33 cellular contexts compared by ENCODE assay signal in the genomic region with DNA sequence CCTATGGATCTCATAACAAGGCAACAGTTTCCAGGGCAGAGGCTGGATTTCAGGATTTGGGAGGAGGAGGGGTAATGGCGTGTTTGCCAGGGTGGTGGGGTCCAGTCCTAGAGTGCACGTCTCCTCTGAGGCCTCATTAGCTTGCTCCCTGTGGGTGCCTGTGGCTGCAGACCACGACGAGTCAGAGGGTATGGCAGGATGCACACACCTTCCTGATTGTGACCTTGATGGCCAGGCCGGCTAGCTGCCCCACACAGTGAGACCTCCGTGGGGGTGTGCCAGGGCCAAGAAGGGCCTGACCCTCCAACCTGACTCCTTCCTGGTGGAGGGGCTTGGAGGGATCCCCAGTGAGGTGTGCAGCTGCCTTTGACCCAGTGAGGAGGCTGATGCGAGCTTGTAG. TPM values are rescaled to one million over a fixed set of nuclear protein-coding genes. Genes with fewer than 3 reads are reported as not detected.
"Had no signal": no experiment of that assay in that cellular context is flagged by ENCODE, and none has a peak within 500 bp of the region (broad histone marks: within the 10 kb centered on the region; RNA-seq: fewer than 3 reads in every experiment).

No MANE protein-coding gene starts in this region.

- H3K27ac ChIP-seq: gastroesophageal sphincter, hepatocyte, left lung, neutrophil, transverse colon, uterus, WERI-Rb-1 had no signal

- H3K4me2 ChIP-seq: hepatocyte, smooth muscle cell had no signal

- H3K4me3 ChIP-seq: gastroesophageal sphincter, hepatocyte, left lung, lung, smooth muscle cell, transverse colon, uterus had no signal

- FAIRE-seq: astrocyte, endothelial cell of umbilical vein, kidney had no signal

- ATAC-seq: activated CD4-positive, CD25-positive, alpha-beta regulatory T cell treated with anti-CD3 and anti-CD28 coated beads, Interleukin-2, amount 50 U/mL, for 24 hours; activated T-cell treated with anti-CD3 and anti-CD28 coated beads, Interleukin-2, amount 50 U/mL, for 4 hours; activated T-helper 17 cell treated with anti-CD3 and anti-CD28 coated beads, Interleukin-2, amount 50 U/mL, for 72 hours; gastroesophageal sphincter; left lung; natural killer cell had no signal

- H3K27me3 ChIP-seq: hepatocyte, uterus had no signal

- DNase-seq: activated CD4-positive, alpha-beta memory T cell treated with anti-CD3 and anti-CD28 coated beads, Interleukin-2, amount 10 ng/mL, durations not matched to agents 7 days and 5 days; activated CD4-positive, alpha-beta T cell treated with anti-CD3 and anti-CD28 coated beads, Interleukin-2, amount 10 ng/mL, durations not matched to agents 24 days and 14 days; activated gamma-delta T cell treated with Interleukin-2 at 50 U/mL for 16 hours; activated naive CD4-positive, alpha-beta T cell treated with anti-CD3 and anti-CD28 coated beads, Interleukin-2, amount 50 U/mL, for 16 hours; activated T-cell treated with anti-CD3 and anti-CD28 coated beads, Interleukin-2, amount 50 U/mL, for 4 hours; amniotic stem cell; caudate nucleus; mesendoderm; natural killer cell; retina; stimulated activated naive CD4-positive, alpha-beta T cell treated with Interleukin-2 at 50 U/mL for 16 hours; T-helper 9 cell; transverse colon; uterus; WERI-Rb-1 had no signal

- H3K9me3 ChIP-seq: gastroesophageal sphincter, left lung, neutrophil, transverse colon, uterus had no signal

- H3K36me3 ChIP-seq: gastroesophageal sphincter, left lung, neutrophil, transverse colon, uterus, WERI-Rb-1 had no signal

- H2AFZ ChIP-seq: hepatocyte had no signal

RNA-seq across cellular contexts. Expression of a gene that starts 4.0 kb away (rescaled TPM):
- total RNA-seq: activated CD4-positive, alpha-beta memory T cell treated with anti-CD3 and anti-CD28 coated beads, Interleukin-2, amount 10 ng/mL, durations not matched to agents 7 days and 5 days; activated CD4-positive, alpha-beta T cell treated with anti-CD3 and anti-CD28 coated beads, Interleukin-2, amount 10 ng/mL, durations not matched to agents 24 days and 14 days; activated T-cell treated with anti-CD3 and anti-CD28 coated beads, Interleukin-2, amount 50 U/mL, for 4 hours; activated T-helper 17 cell treated with anti-CD3 and anti-CD28 coated beads, Interleukin-2, amount 50 U/mL, for 72 hours; endothelial cell of umbilical vein; fibroblast of villous mesenchyme; mononuclear cell; natural killer cell had no signal
- polyA plus RNA-seq: endothelial cell of umbilical vein had no signal

RNA-seq across cellular contexts. Expression of a gene that starts 19.9 kb away (rescaled TPM):
- total RNA-seq: activated CD4-positive, alpha-beta memory T cell treated with anti-CD3 and anti-CD28 coated beads, Interleukin-2, amount 10 ng/mL, durations not matched to agents 7 days and 5 days; activated CD4-positive, alpha-beta T cell treated with anti-CD3 and anti-CD28 coated beads, Interleukin-2, amount 10 ng/mL, durations not matched to agents 24 days and 14 days; activated T-cell treated with anti-CD3 and anti-CD28 coated beads, Interleukin-2, amount 50 U/mL, for 4 hours; activated T-helper 17 cell treated with anti-CD3 and anti-CD28 coated beads, Interleukin-2, amount 50 U/mL, for 72 hours; astrocyte; chondrocyte; endothelial cell of umbilical vein; fibroblast of lung; fibroblast of villous mesenchyme; hepatocyte; mononuclear cell; natural killer cell; osteocyte; progenitor cell of endocrine pancreas; temporal lobe had no signal
- polyA plus RNA-seq: endothelial cell of umbilical vein, fibroblast of lung, hepatocyte, smooth muscle cell had no signal
